2 cellular contexts compared by ENCODE assay signal in genomic region chr12:28054583-28054982, GRCh38.
TF ChIP-seq lines count a peak whose summit lies in the region.

No MANE protein-coding gene starts in this region.

TF ChIP-seq in GM23338, 12 proteins besides CTCF, POLR2A, EP300 and RAD21 (continued from another document):
- TF ChIP-seq REST (IDR thresholded peaks at IDR 0.05; ENCODE audit: unreplicated experiment) (no peak), POLR2AphosphoS5 (IDR thresholded peaks at IDR 0.05; ENCODE audit: low read depth) (no peak), ETS1 (IDR thresholded peaks at IDR 0.05) (no peak), EZH2phosphoT487 (IDR thresholded peaks at IDR 0.05; ENCODE audit: unreplicated experiment) (no peak), EZH2 (IDR thresholded peaks at IDR 0.05; ENCODE audit: low read depth, unreplicated experiment) (no peak)

TF ChIP-seq in H1, 55 proteins besides CTCF, POLR2A, EP300 and RAD21 (continued from another document):
- TF ChIP-seq MAFK (IDR thresholded peaks at IDR 0.05; ENCODE audit: low read depth, low read length), result no peak
- TF ChIP-seq EZH2 (IDR thresholded peaks at IDR 0.05; ENCODE audit: low read depth, low read length, severe bottlenecking), result no peak
- no peak for TF ChIP-seq BACH1 (IDR thresholded peaks at IDR 0.05; ENCODE audit: low read length)
- no peak for TF ChIP-seq CEBPB (IDR thresholded peaks at IDR 0.05; ENCODE audit: low read depth, low read length)
- no peak for TF ChIP-seq CBX8 (IDR thresholded peaks at IDR 0.05; ENCODE audit: borderline replicate concordance, low read depth, low read length)
- no peak for TF ChIP-seq RFX5 (IDR thresholded peaks at IDR 0.05; ENCODE audit: borderline replicate concordance, low read depth, low read length)
- TF ChIP-seq HDAC6 (IDR thresholded peaks at IDR 0.05; ENCODE audit: low read depth, low read length), result no peak
- TF ChIP-seq TCF12 (IDR thresholded peaks at IDR 0.05; ENCODE audit: low read depth, low read length), result no peak
- no peak for TF ChIP-seq POLR2AphosphoS5 (IDR thresholded peaks at IDR 0.05; ENCODE audit: low read depth, low read length)
- TF ChIP-seq CHD1 (IDR thresholded peaks at IDR 0.05; ENCODE audit: low read depth, low read length), result no peak
